ENCODE assay signal across 8 cellular contexts in genomic region chr19:50376166-50377050, GRCh38. TPM values are rescaled to one million over a fixed set of nuclear protein-coding genes. Genes with fewer than 3 reads are reported as not detected.
DNase-seq lines count a peak whose midpoint lies in the region; ATAC-seq, FAIRE-seq and TF ChIP-seq lines count a peak whose summit lies in the region.

NR1H2 (plus strand) TSS chr19:50376457; CDS start chr19:50377606, 1,149 bp downstream.

- no peak for TF ChIP-seq RAD21 in HCT116 (IDR thresholded peaks at IDR 0.05; ENCODE audit: low read depth)

- BruUV-seq in HCT116 (replicated peaks; lab: Mats Ljungman, UMichigan) = no TSS peak

- H3K4me1 ChIP-seq in HCT116 (ENCODE audit: control insufficient read depth in 1 of 2, insufficient read depth in 2 of 2, low read length in 2 of 2) = peaks cover 4 to 13% of the 10 kb centered on the region in 2 experiments; a peak in 3 of 4 replicates
- peaks cover 3 to 4% of the 10 kb centered on the region in 2 donors for H3K4me1 ChIP-seq in neuronal stem cell (ENCODE audit: control insufficient read depth in 2 of 2, insufficient read depth in 1 of 2, low read depth in 1 of 2, low read length in 2 of 2)

- H2BK120ac ChIP-seq in neuronal stem cell (ENCODE audit: low read depth, low read length) = no peak within 1 kb of the TSS

- peak within 1 kb of the TSS; percentile 74 for H2AK5ac ChIP-seq in neuronal stem cell (ENCODE audit: low read depth, low read length)

- WGBS in neuronal stem cell (ENCODE audit: extremely low coverage in 2 of 2, insufficient read length in 2 of 2, insufficient replicate concordance in 1 of 2), 2 donors = no CpG with 5 or more reads among the region's 67 CpGs

- no peak within 1 kb of the TSS for H4K8ac ChIP-seq in neuronal stem cell (ENCODE audit: low read depth, low read length)

- peaks cover 25 to 29% of the 10 kb centered on the region in 2 experiments for H3K36me3 ChIP-seq in HCT116 (ENCODE audit: control insufficient read depth in 1 of 2, insufficient read depth in 2 of 2, low read length in 2 of 2)
- H3K36me3 ChIP-seq in neuronal stem cell (replicated peaks in 1 of 2; ENCODE audit: control insufficient read depth in 2 of 2, insufficient read depth in 2 of 2, low read length in 2 of 2) = peaks cover 37 to 42% of the 10 kb centered on the region in 2 donors

- no peak within 1 kb of the TSS for H4K91ac ChIP-seq in neuronal stem cell (ENCODE audit: low read depth, low read length, poor library complexity)

- peaks cover 14% of the 10 kb centered on the region; the same call in 1 of the 2 replicates for H3K79me2 ChIP-seq in HCT116 (ENCODE audit: insufficient read depth, low read length)

- DNase-seq in G401 (ENCODE audit: low spot score) (peak; percentile 98), HCT116 (ENCODE audit: low read depth, low spot score) (peak; percentile 98), MV-4-11 (lab: John Stamatoyannopoulos, UW) (peak; percentile 100), SK-MEL-5 (ENCODE audit: low read depth, low spot score) (peak; percentile 97), frontal cortex (ENCODE audit: low spot score in 2 of 2) (peak; percentile 89 to 93), neuronal stem cell (ENCODE audit: low spot score) (peak; percentile 93)
- peak; percentile 95 for DNase-seq in activated naive CD4-positive, alpha-beta T cell treated with Interleukin-2 at 50 U/mL for 16 hours

- H3K9me3 ChIP-seq in HCT116 (ENCODE audit: control insufficient read depth in 1 of 2, insufficient read depth in 1 of 2, low read depth in 1 of 2, low read length in 2 of 2) (no peaks in the 10 kb centered on the region), neuronal stem cell (replicated peaks in 1 of 2; ENCODE audit: control insufficient read depth in 2 of 2, insufficient read depth in 1 of 2, low read depth in 1 of 2, low read length in 2 of 2) (no peaks in the 10 kb centered on the region)

- H3K4me3 ChIP-seq in HCT116 (replicated peaks in 1 of 2; ENCODE audit: low read depth in 1 of 2, low read length in 2 of 2) (peak within 1 kb of the TSS; percentile 76 to 95), neuronal stem cell (ENCODE audit: low read length in 2 of 2) (peak within 1 kb of the TSS; percentile 86 to 90)

- H3K18ac ChIP-seq in neuronal stem cell (ENCODE audit: low read length) = peak within 1 kb of the TSS; percentile 97

- TF ChIP-seq POLR2A in HCT116 (IDR thresholded peaks at IDR 0.05; ENCODE audit: borderline replicate concordance, extremely low read depth, insufficient read depth, insufficient read length) = peak; percentile 57

- intact Hi-C loops in HCT116 (cut with micrococcal nuclease) = loop anchor here (1.0 kb wide), 1 partner anchor 100 kb away; the partner anchor contains the start of genes EMC10 and GARIN5A

- H3K14ac ChIP-seq in neuronal stem cell (ENCODE audit: low read length) = peak within 1 kb of the TSS; percentile 31

- RAD21 ChIA-PET in HCT116 (lab: Charles Lee; ENCODE audit: low non-redundant PET in 1 of 2, low total read pairs in 2 of 2, uncharacterized antibody in 2 of 2, unreplicated experiment in 2 of 2) = no interaction called here

- H3K4ac ChIP-seq in neuronal stem cell (ENCODE audit: low read length) = no peak within 1 kb of the TSS

- no peaks in the 10 kb centered on the region for H4K20me1 ChIP-seq in HCT116 (ENCODE audit: insufficient read depth)

- in situ Hi-C loops in G401 (cut with HindIII; ENCODE audit: low sequenced_read_pairs) = no loop called here
- in situ Hi-C loops in SK-MEL-5 (cut with HindIII; ENCODE audit: low pct_unique_long_range_greater_than_20kb, low sequenced_read_pairs) = no loop called here

- H2BK12ac ChIP-seq in neuronal stem cell (ENCODE audit: low read length) = no peak within 1 kb of the TSS

- peak within 1 kb of the TSS; percentile 93 for H3K4me2 ChIP-seq in HCT116 (ENCODE audit: low read length)
- peak within 1 kb of the TSS; percentile 80 for H3K4me2 ChIP-seq in neuronal stem cell (ENCODE audit: insufficient read depth, low read length, poor library complexity, severe bottlenecking)

- H2BK15ac ChIP-seq in neuronal stem cell (ENCODE audit: low read length) = no peak within 1 kb of the TSS

- H3K9ac ChIP-seq in HCT116 (ENCODE audit: low read length) (peak within 1 kb of the TSS; percentile 98), neuronal stem cell (ENCODE audit: low read depth, low read length, poor library complexity) (peak within 1 kb of the TSS; percentile 70)

- CTCF ChIA-PET in HCT116 (lab: Charles Lee) = interaction anchor here (1.0 to 1.1 kb wide), 2 partner anchors 8 to 84 kb away, joined by 3 read pairs; no protein-coding TSS in a partner anchor

- H3K23ac ChIP-seq in neuronal stem cell (ENCODE audit: low read depth, low read length, poor library complexity) = peak within 1 kb of the TSS; percentile 89

- no peak for FAIRE-seq in frontal cortex (lab: Jason Lieb, UNC)

- no peak within 1 kb of the TSS for H2AFZ ChIP-seq in HCT116 (ENCODE audit: low read depth, low read length, poor library complexity, severe bottlenecking)
- peak within 1 kb of the TSS; percentile 96 for H2AFZ ChIP-seq in neuronal stem cell (ENCODE audit: low read length)

- TF ChIP-seq CTCF in HCT116 (IDR thresholded peaks at IDR 0.05 in 2 of 3, conservative IDR thresholded peaks at IDR 0.05 in 1 of 3; ENCODE audit: borderline replicate concordance in 1 of 3, insufficient read depth in 1 of 3, low read depth in 2 of 3, low read length in 2 of 3) (no peak), subcutaneous adipose tissue (IDR thresholded peaks at IDR 0.05; ENCODE audit: low read depth) (no peak)

- POLR2A ChIA-PET in HCT116 (lab: Charles Lee) = interaction anchor here (0.6 to 1.5 kb wide), 4 partner anchors 8 to 348 kb away, joined by 3 to 5 read pairs (median 4); partner anchors contain the start of gene POLD1

- peak within 1 kb of the TSS; percentile 53 for H2BK5ac ChIP-seq in neuronal stem cell (ENCODE audit: low read length)

- H3K27me3 ChIP-seq in HCT116 (ENCODE audit: insufficient read depth, low read length) = no peaks in the 10 kb centered on the region
- no peaks in the 10 kb centered on the region for H3K27me3 ChIP-seq in neuronal stem cell (ENCODE audit: control insufficient read depth in 3 of 3, insufficient read depth in 3 of 3, low read depth in 1 of 3, low read length in 3 of 3)

- H3K79me1 ChIP-seq in neuronal stem cell (ENCODE audit: low read depth, low read length) = peaks cover 2% of the 10 kb centered on the region

- H3K27ac ChIP-seq in HCT116 (ENCODE audit: low read depth, low read length) = peak within 1 kb of the TSS; percentile 85
- peak within 1 kb of the TSS; percentile 96 for H3K27ac ChIP-seq in neuronal stem cell (replicated peaks; ENCODE audit: low read length)

- ATAC-seq in HCT116 = peak; percentile 85

- no peaks in the 10 kb centered on the region for H3K9me2 ChIP-seq in HCT116 (ENCODE audit: insufficient read depth)

TF ChIP-seq in HCT116, 20 proteins besides CTCF, POLR2A, EP300 and RAD21 (continues in another document):
- TF ChIP-seq YY1 (IDR thresholded peaks at IDR 0.05; ENCODE audit: extremely low read depth, insufficient replicate concordance, low read depth, low read length) (peak; percentile 79), CBX3 (IDR thresholded peaks at IDR 0.05; ENCODE audit: low read depth) (peak; percentile 98), EGR1 (IDR thresholded peaks at IDR 0.05; ENCODE audit: low read depth) (peak; percentile 63), SRF (IDR thresholded peaks at IDR 0.05; ENCODE audit: low read depth) (peak; percentile 91), SP1 (IDR thresholded peaks at IDR 0.05; ENCODE audit: low read depth) (peak; percentile 79), REST (IDR thresholded peaks at IDR 0.05; ENCODE audit: low read depth) (no peak), SIN3A (IDR thresholded peaks at IDR 0.05; ENCODE audit: low read depth) (peak; percentile 63; the same call in 1 of the 2 replicates)

RNA-seq across cellular contexts. Expression of gene NR1H2, which starts in this region (rescaled TPM):
- 33.0 and 41.4 TPM in 2 replicates for total RNA-seq in G401 (2014; rRNA removed; shearing (Covaris generic))
- total RNA-seq in HCT116 (2021; ENCODE audit: unreplicated experiment) = 40.3 TPM
- polyA plus RNA-seq in HCT116 (2012) = 43.0 and 51.2 TPM in 2 replicates
- 82.1 and 82.4 TPM in 2 replicates for total RNA-seq in SK-MEL-5 (2014; rRNA removed; shearing (Covaris generic))
- 114 and 120 TPM in 2 replicates for polyA plus RNA-seq in SK-MEL-5 (2015; cell fraction: cytosol; rRNA removed)
- 87.9 and 109 TPM in 2 replicates for polyA plus RNA-seq in SK-MEL-5 (2015; cell fraction: nucleus; rRNA removed)
- total RNA-seq in frontal cortex = 15.1 TPM
- polyA plus RNA-seq in neuronal stem cell (2013, experiment 1 of 2) = 15.5 TPM
- 15.1 TPM for polyA plus RNA-seq in neuronal stem cell (2013, experiment 2 of 2)
- 10 to 100 TPM; 39.9 to 95.9 (median 75.3) TPM for total RNA-seq in subcutaneous adipose tissue

Comparison
In these comparisons a context has a peak if more than half of its experiments do, and no peak if none do; other contexts are left out.
1. Peak in every context shown above with its lines: DNase-seq, ATAC-seq, H3K4me3 ChIP-seq and H3K27ac ChIP-seq.